In the genomic region with DNA sequence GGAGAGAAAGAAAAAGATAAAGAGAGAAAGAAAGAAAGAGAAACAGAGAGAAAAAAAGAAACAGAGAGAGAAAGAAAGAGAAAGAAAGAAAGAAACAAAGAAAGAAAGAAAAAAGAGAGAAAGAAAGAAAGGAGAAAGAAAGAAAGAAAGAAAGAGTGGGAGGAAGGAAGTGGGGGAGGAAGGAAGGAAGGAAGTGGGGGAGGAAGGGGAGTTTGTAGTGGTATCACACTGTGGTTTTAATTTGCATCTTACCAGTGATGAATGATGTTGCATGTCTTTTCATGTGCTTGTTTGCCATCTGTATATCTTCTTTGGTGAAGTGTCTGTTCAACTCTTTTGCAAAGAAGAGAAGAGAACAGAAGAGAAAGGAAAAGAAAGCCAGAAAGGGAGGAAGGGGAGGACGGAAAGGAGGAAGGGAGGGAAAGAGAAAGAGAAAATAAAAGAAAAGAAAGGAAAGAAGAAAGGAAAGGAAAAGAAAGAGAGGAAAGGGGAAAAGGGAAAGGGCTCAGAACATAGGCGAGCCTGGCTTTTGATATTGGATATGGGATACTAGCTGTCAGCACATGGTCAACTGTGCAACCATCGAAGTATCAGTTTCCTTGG, we compare ENCODE assay signal across 25 cellular contexts.
DNase-seq lines count a peak whose midpoint lies in the region; ATAC-seq, FAIRE-seq and TF ChIP-seq lines count a peak whose summit lies in the region.
"Had no signal": no experiment of that assay in that cellular context is flagged by ENCODE, and none has a peak within 500 bp of the region (broad histone marks: within the 10 kb centered on the region; RNA-seq: fewer than 3 reads in every experiment).

No MANE protein-coding gene starts in this region.

- H3K27me3 Mint-ChIP-seq in activated CD4-positive, alpha-beta T cell treated with anti-CD3 and anti-CD28 coated beads, Interleukin-2, amount 10 ng/mL, durations not matched to agents 24 days and 14 days = peaks cover 22% of the 10 kb centered on the region
- H3K27me3 Mint-ChIP-seq in activated naive CD8-positive, alpha-beta T cell treated with anti-CD3 and anti-CD28 coated beads, Interleukin-2, amount 10 ng/mL, durations not matched to agents 7 days and 5 days = peaks cover 23% of the 10 kb centered on the region
- peaks cover 22 to 45% of the 10 kb centered on the region in 2 donors for H3K27me3 Mint-ChIP-seq in natural killer cell treated with Interleukin-12 subunit alpha and Interleukin-12 subunit beta and Interleukin-15 and Interleukin-18, amount 100 ng/mL, for 72 hours

- H3K4me1 Mint-ChIP-seq in activated CD4-positive, alpha-beta T cell treated with anti-CD3 and anti-CD28 coated beads, Interleukin-2, amount 10 ng/mL, durations not matched to agents 24 days and 14 days = peaks cover 9% of the 10 kb centered on the region
- peaks cover 11% of the 10 kb centered on the region for H3K4me1 Mint-ChIP-seq in activated naive CD8-positive, alpha-beta T cell treated with anti-CD3 and anti-CD28 coated beads, Interleukin-2, amount 10 ng/mL, durations not matched to agents 7 days and 5 days
- peaks cover 15 to 21% of the 10 kb centered on the region in 2 donors for H3K4me1 Mint-ChIP-seq in natural killer cell treated with Interleukin-12 subunit alpha and Interleukin-12 subunit beta and Interleukin-15 and Interleukin-18, amount 100 ng/mL, for 72 hours (ENCODE audit: low read depth in 2 of 2)

- H3K27ac Mint-ChIP-seq in activated CD4-positive, alpha-beta T cell treated with anti-CD3 and anti-CD28 coated beads, Interleukin-2, amount 10 ng/mL, durations not matched to agents 24 days and 14 days = peak overlapping the region; percentile 31
- no peak overlapping the region for H3K27ac Mint-ChIP-seq in activated naive CD8-positive, alpha-beta T cell treated with anti-CD3 and anti-CD28 coated beads, Interleukin-2, amount 10 ng/mL, durations not matched to agents 7 days and 5 days
- peak overlapping the region; percentile 60 to 74 for H3K27ac Mint-ChIP-seq in natural killer cell treated with Interleukin-12 subunit alpha and Interleukin-12 subunit beta and Interleukin-15 and Interleukin-18, amount 100 ng/mL, for 72 hours

- no peaks in the 10 kb centered on the region for H3K9me3 ChIP-seq in HEK293 (ENCODE audit: control insufficient read depth, insufficient read depth, low read depth, low read length)
- H3K9me3 ChIP-seq: A549, gastrocnemius medialis, ovary, right lobe of liver, testis had no signal

- no peak overlapping the region for H3K4me3 Mint-ChIP-seq in activated CD4-positive, alpha-beta T cell treated with anti-CD3 and anti-CD28 coated beads, Interleukin-2, amount 10 ng/mL, durations not matched to agents 24 days and 14 days
- peak overlapping the region; percentile 48 for H3K4me3 Mint-ChIP-seq in activated naive CD8-positive, alpha-beta T cell treated with anti-CD3 and anti-CD28 coated beads, Interleukin-2, amount 10 ng/mL, durations not matched to agents 7 days and 5 days
- H3K4me3 Mint-ChIP-seq in natural killer cell treated with Interleukin-12 subunit alpha and Interleukin-12 subunit beta and Interleukin-15 and Interleukin-18, amount 100 ng/mL, for 72 hours = peak overlapping the region; percentile 87

- CTCF ChIA-PET in HEK293 (lab: Yijun Ruan, JAX) = no interaction called here

- ATAC-seq in activated naive CD8-positive, alpha-beta T cell treated with anti-CD3 and anti-CD28 coated beads, Interleukin-2, amount 10 ng/mL, durations not matched to agents 7 days and 5 days (ENCODE audit: low read depth) = no peak
- peak in 1 of 2 donors; percentile 62 for ATAC-seq in natural killer cell treated with Interleukin-12 subunit alpha and Interleukin-12 subunit beta and Interleukin-15 and Interleukin-18, amount 100 ng/mL, for 72 hours
- ATAC-seq in GM18858 (IDR thresholded peaks at IDR 0.05; ENCODE audit: unreplicated experiment) (no peak), GM19397 (IDR thresholded peaks at IDR 0.05; ENCODE audit: unreplicated experiment) (no peak)
- ATAC-seq: A549, esophagus mucosa, gastrocnemius medialis, right lobe of liver had no signal

- intact Hi-C loops in activated CD4-positive, alpha-beta T cell treated with anti-CD3 and anti-CD28 coated beads, Interleukin-2, amount 10 ng/mL, durations not matched to agents 24 days and 14 days (cut with micrococcal nuclease) = no loop called here

- no peak for FAIRE-seq in D721Med (lab: Jason Lieb, UNC)
- FAIRE-seq: A549, GM12892, H54, keratinocyte had no signal

- no peaks in the 10 kb centered on the region for H3K36me3 Mint-ChIP-seq in activated CD4-positive, alpha-beta T cell treated with anti-CD3 and anti-CD28 coated beads, Interleukin-2, amount 10 ng/mL, durations not matched to agents 24 days and 14 days (ENCODE audit: low read depth)
- H3K36me3 Mint-ChIP-seq in activated naive CD8-positive, alpha-beta T cell treated with anti-CD3 and anti-CD28 coated beads, Interleukin-2, amount 10 ng/mL, durations not matched to agents 7 days and 5 days = peaks cover 2% of the 10 kb centered on the region
- peaks cover 6% of the 10 kb centered on the region for H3K36me3 Mint-ChIP-seq in natural killer cell treated with Interleukin-12 subunit alpha and Interleukin-12 subunit beta and Interleukin-15 and Interleukin-18, amount 100 ng/mL, for 72 hours

- H3K36me3 ChIP-seq in HEK293 (ENCODE audit: control insufficient read depth in 2 of 2, insufficient read depth in 1 of 2, low read length in 2 of 2) = no peaks in the 10 kb centered on the region
- H3K36me3 ChIP-seq: gastrocnemius medialis, ovary, right lobe of liver had no signal

- DNase-seq in activated CD4-positive, alpha-beta T cell treated with anti-CD3 and anti-CD28 coated beads, Interleukin-2, amount 10 ng/mL, durations not matched to agents 24 days and 14 days = no peak
- DNase-seq in activated CD4-positive, alpha-beta T cell treated with anti-CD3 and anti-CD28 coated beads, Interleukin-2, amount 50 U/mL, for 1 hour = no peak
- DNase-seq in activated naive CD8-positive, alpha-beta T cell treated with anti-CD3 and anti-CD28 coated beads, Interleukin-2, amount 10 ng/mL, durations not matched to agents 7 days and 5 days = no peak
- no peak for DNase-seq in natural killer cell treated with Interleukin-12 subunit alpha and Interleukin-12 subunit beta and Interleukin-15 and Interleukin-18, amount 100 ng/mL, for 72 hours (ENCODE audit: low spot score)
- no peak for DNase-seq in D721Med (ENCODE audit: insufficient read length, low spot score)
- DNase-seq: C1 segment of cervical spinal cord; DMS53; effector CD4-positive, alpha-beta T cell; gastrocnemius medialis; hypothalamus; NCI-H2171 treated with DMSO at 0.1 percent for 48 hours; ovary; right lobe of liver; SIG-M5; T-helper 1 cell; testis had no signal

- H3K4me1 ChIP-seq in HEK293 (ENCODE audit: control insufficient read depth, insufficient read depth, low read length) = no peaks in the 10 kb centered on the region
- H3K4me1 ChIP-seq: A549, gastrocnemius medialis, right lobe of liver, testis had no signal

- H3K27ac ChIP-seq in HEK293 (ENCODE audit: extremely low read depth, low read depth, low read length) = no peak overlapping the region
- H3K27ac ChIP-seq: A549, gastrocnemius medialis, ovary, right lobe of liver, testis had no signal

- no peak for TF ChIP-seq CTCF in HEK293 (tag by site-specific recombination; IDR thresholded peaks at IDR 0.05)
- no peak for TF ChIP-seq CTCF in D721Med (IDR thresholded peaks at IDR 0.05; ENCODE audit: insufficient read depth, missing control alignments)

- H3K9me3 Mint-ChIP-seq in activated CD4-positive, alpha-beta T cell treated with anti-CD3 and anti-CD28 coated beads, Interleukin-2, amount 10 ng/mL, durations not matched to agents 24 days and 14 days = no peaks in the 10 kb centered on the region
- H3K9me3 Mint-ChIP-seq in activated naive CD8-positive, alpha-beta T cell treated with anti-CD3 and anti-CD28 coated beads, Interleukin-2, amount 10 ng/mL, durations not matched to agents 7 days and 5 days = peaks cover 12% of the 10 kb centered on the region
- peaks cover 6% of the 10 kb centered on the region for H3K9me3 Mint-ChIP-seq in natural killer cell treated with Interleukin-12 subunit alpha and Interleukin-12 subunit beta and Interleukin-15 and Interleukin-18, amount 100 ng/mL, for 72 hours

- no peak overlapping the region for H3K4me3 ChIP-seq in HEK293 (ENCODE audit: low read depth, low read length)
- H3K4me3 ChIP-seq: A549, gastrocnemius medialis, lung, ovary, right lobe of liver, testis had no signal

- POLR2A ChIA-PET in HEK293 (lab: Yijun Ruan, JAX) = no interaction called here
- POLR2A ChIA-PET in activated naive CD8-positive, alpha-beta T cell treated with anti-CD3 and anti-CD28 coated beads, Interleukin-2, amount 10 ng/mL, durations not matched to agents 7 days and 5 days (lab: Charles Lee) = no interaction called here

TF ChIP-seq in HEK293, 187 proteins besides CTCF, POLR2A, EP300 and RAD21 (continues in another document):
- no peak for TF ChIP-seq ZNF549 (tag by site-specific recombination; IDR thresholded peaks at IDR 0.05)
- TF ChIP-seq ZNF132 (tag by site-specific recombination; IDR thresholded peaks at IDR 0.05; ENCODE audit: borderline replicate concordance) = no peak
- TF ChIP-seq ZNF433 (tag by site-specific recombination; IDR thresholded peaks at IDR 0.05; ENCODE audit: low read depth) = no peak
- no peak for TF ChIP-seq ZNF37A (tag by site-specific recombination; IDR thresholded peaks at IDR 0.05)
- TF ChIP-seq ZNF366 (tag by site-specific recombination; conservative IDR thresholded peaks at IDR 0.05) = peak; percentile 66
- TF ChIP-seq REPIN1 (tag by site-specific recombination; IDR thresholded peaks at IDR 0.05; ENCODE audit: low read depth) = no peak
- no peak for TF ChIP-seq ZNF704 (tag by site-specific recombination; IDR thresholded peaks at IDR 0.05)
- no peak for TF ChIP-seq HOXD13 (CRISPR knock-in tag; IDR thresholded peaks at IDR 0.05; ENCODE audit: borderline replicate concordance)
- TF ChIP-seq GFI1B (tag by site-specific recombination; IDR thresholded peaks at IDR 0.05) = no peak
- no peak for TF ChIP-seq ZNF248 (tag by site-specific recombination; IDR thresholded peaks at IDR 0.05)
- TF ChIP-seq PRDM1 (tag by site-specific recombination; IDR thresholded peaks at IDR 0.05) = peak; percentile 96
